ENCODE assay signal across 16 cellular contexts in the genomic region with DNA sequence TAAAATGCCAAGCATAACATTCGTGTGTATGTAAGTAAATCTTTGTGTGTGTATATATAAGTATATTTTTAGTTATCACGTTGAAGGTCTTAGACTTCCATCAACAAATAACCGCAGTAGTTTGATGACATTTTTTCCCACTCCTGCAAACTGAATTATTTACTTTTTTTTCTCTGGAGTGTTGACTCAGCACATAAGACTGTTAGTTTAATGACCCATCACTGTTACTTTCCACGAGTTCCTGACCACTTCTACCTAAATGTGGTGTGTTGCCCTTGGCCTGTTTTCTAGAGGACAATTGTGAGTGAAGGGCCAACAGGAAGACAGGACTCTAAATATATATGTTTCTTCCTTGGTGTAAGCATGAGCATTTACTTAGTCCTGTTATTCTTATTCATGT.
DNase-seq lines count a peak whose midpoint lies in the region; ATAC-seq and TF ChIP-seq lines count a peak whose summit lies in the region.
"Had no signal": no experiment of that assay in that cellular context is flagged by ENCODE, and none has a peak within 500 bp of the region (broad histone marks: within the 10 kb centered on the region; RNA-seq: fewer than 3 reads in every experiment).

No MANE protein-coding gene starts in this region.

- CTCF ChIA-PET in mammary epithelial cell (lab: Charles Lee; ENCODE audit: low non-redundant PET), result no interaction called here

- TF ChIP-seq CTCF in mammary epithelial cell (conservative IDR thresholded peaks at IDR 0.05 in 1 of 2, IDR thresholded peaks at IDR 0.05 in 1 of 2; ENCODE audit: extremely low read depth in 1 of 2, insufficient read depth in 1 of 2, low read depth in 1 of 2, low read length in 2 of 2), result no peak
- no peak for TF ChIP-seq CTCF in lung (IDR thresholded peaks at IDR 0.05; ENCODE audit: control extremely low read depth, extremely low read depth)

- H3K79me2 ChIP-seq in mammary epithelial cell (ENCODE audit: insufficient read depth, low read length), result no peaks in the 10 kb centered on the region

- H3K4me3 ChIP-seq in mammary epithelial cell (replicated peaks in 1 of 3; ENCODE audit: insufficient read depth in 1 of 3, low read depth in 2 of 3, low read length in 3 of 3) (no peak overlapping the region), lung (no peak overlapping the region)
- H3K4me3 ChIP-seq: right lobe of liver, SK-N-MC, tibial nerve had no signal

- H3K4me2 ChIP-seq in mammary epithelial cell (ENCODE audit: insufficient read depth, low read depth, low read length), result no peak overlapping the region

- peaks cover under 1% of the 10 kb centered on the region for H3K4me1 ChIP-seq in mammary epithelial cell (ENCODE audit: insufficient read depth, low read length)
- peaks cover 0 to 19% of the 10 kb centered on the region in 2 donors for H3K4me1 ChIP-seq in lung (ENCODE audit: control insufficient read depth in 2 of 2, insufficient read depth in 2 of 2, low read length in 2 of 2)
- H3K4me1 ChIP-seq: right lobe of liver had no signal

- 36% methylated on average over 4 of the region's 4 CpGs for WGBS in mammary epithelial cell (ENCODE audit: low coverage, missing lambda C conversion rate)
- WGBS in lung, 2 donors, result 42 to 68% methylated on average over 4 of the region's 4 CpGs

- DNase-seq in AG08396 (ENCODE audit: low spot score) (peak; percentile 56), M059J (ENCODE audit: low read depth) (peak; percentile 88), mammary epithelial cell (peak; percentile 26), lung (ENCODE audit: low spot score) (no peak), NCI-H345 treated with DMSO at 0.1 percent for 48 hours (lab: John Stamatoyannopoulos, UW; ENCODE audit: unreplicated experiment) (no peak), left lobe of liver (ENCODE audit: low spot score) (no peak)
- DNase-seq: cerebellar nuclear complex, head of caudate nucleus, KG1, right lobe of liver had no signal

- in situ Hi-C loops in mammary epithelial cell (cut with MboI; ENCODE audit: low sequenced_read_pairs in 2 of 2), result no loop called here

- H3K27me3 ChIP-seq in mammary epithelial cell (ENCODE audit: insufficient read depth, low read length), result no peaks in the 10 kb centered on the region
- no peaks in the 10 kb centered on the region for H3K27me3 ChIP-seq in lung (ENCODE audit: control insufficient read depth, insufficient read depth)
- H3K27me3 ChIP-seq: right lobe of liver, tibial nerve had no signal

- H4K20me1 ChIP-seq in mammary epithelial cell (ENCODE audit: insufficient read depth, low read length), result no peaks in the 10 kb centered on the region

- H3K9me3 ChIP-seq in mammary epithelial cell (replicated peaks; ENCODE audit: insufficient read depth, low read length) (no peaks in the 10 kb centered on the region), lung (ENCODE audit: control insufficient read depth in 2 of 2, insufficient read depth in 1 of 2, low read length in 1 of 2) (no peaks in the 10 kb centered on the region)
- H3K9me3 ChIP-seq: right lobe of liver had no signal

- H3K27ac ChIP-seq in mammary epithelial cell (ENCODE audit: insufficient read depth, low read depth, low read length), result no peak overlapping the region
- no peak overlapping the region for H3K27ac ChIP-seq in lung (ENCODE audit: low read depth in 1 of 2, low read length in 1 of 2)
- H3K27ac ChIP-seq: C4-2B, right lobe of liver, SK-N-MC, tibial nerve had no signal

- intact Hi-C loops in mammary epithelial cell (cut with micrococcal nuclease), result no loop called here

- ATAC-seq in lung (ENCODE audit: insufficient read depth, low FRiP score) (peak; percentile 69), GM21786 (IDR thresholded peaks at IDR 0.05; ENCODE audit: unreplicated experiment) (no peak), left lobe of liver (no peak), HG03469 (IDR thresholded peaks at IDR 0.05; ENCODE audit: unreplicated experiment) (no peak)
- ATAC-seq: activated CD4-positive, CD25-positive, alpha-beta regulatory T cell treated with anti-CD3 and anti-CD28 coated beads, Interleukin-2, amount 50 U/mL, for 24 hours had no signal

- peaks cover 7% of the 10 kb centered on the region for H3K36me3 ChIP-seq in mammary epithelial cell (ENCODE audit: insufficient read depth, low read length)
- H3K36me3 ChIP-seq in lung (ENCODE audit: control insufficient read depth in 2 of 2, insufficient read depth in 2 of 2, low read length in 2 of 2), result no peaks in the 10 kb centered on the region
- H3K36me3 ChIP-seq: right lobe of liver had no signal

- no peak overlapping the region for H2AFZ ChIP-seq in mammary epithelial cell (ENCODE audit: low read depth, low read length)

- BruUV-seq in mammary epithelial cell (replicated peaks; lab: Mats Ljungman, UMichigan), result no TSS peak

- no peak overlapping the region for H3K9ac ChIP-seq in mammary epithelial cell (ENCODE audit: insufficient read depth, low read length)

- dilution Hi-C loops in mammary epithelial cell (cut with HindIII; ENCODE audit: low sequenced_read_pairs), result loop anchor here (5.0 kb wide), 1 partner anchor 62 kb away; no protein-coding TSS in a partner anchor

Comparison
In these comparisons a context has a peak if more than half of its experiments do, and no peak if none do; other contexts are left out.
1. DNase-seq: peak in AG08396 (single experiment), M059J (single experiment) and mammary epithelial cell (single experiment); none in lung (single experiment), NCI-H345 treated with DMSO at 0.1 percent for 48 hours (single experiment) and left lobe of liver (single experiment).